Comparison of ENCODE assay signal across 8 cellular contexts in genomic region chr11:63813035-63813562, GRCh38. TPM values are rescaled to one million over a fixed set of nuclear protein-coding genes. Genes with fewer than 3 reads are reported as not detected.
A peak's percentile ranks its signal among the peaks of the same experiment; 100 is the strongest.
DNase-seq lines count a peak whose midpoint lies in the region; ATAC-seq and TF ChIP-seq lines count a peak whose summit lies in the region.

SPINDOC (plus strand) TSS chr11:63813456; CDS start chr11:63813687, 231 bp downstream.

- H3K27ac ChIP-seq in duodenal mucosa (ENCODE audit: low read depth, low read length) = no peak within 1 kb of the TSS
- peak within 1 kb of the TSS; percentile 50 to 68 (median 55) for H3K27ac ChIP-seq in right lobe of liver

- H3K9ac ChIP-seq in duodenal mucosa (ENCODE audit: low read depth in 1 of 2, low read length in 2 of 2) = peak within 1 kb of the TSS; percentile 69 to 82

- 0% methylated on average over 2 of the region's 65 CpGs for WGBS in right lobe of liver (ENCODE audit: insufficient coverage, low coverage, low lambda C conversion rate, missing lambda C conversion rate)

- H3K4me3 ChIP-seq in BE2C (ENCODE audit: low read depth, low read length) = peak within 1 kb of the TSS; percentile 73
- H3K4me3 ChIP-seq in duodenal mucosa (ENCODE audit: low read depth in 1 of 2, low read length in 2 of 2) = peak within 1 kb of the TSS; percentile 81 to 90
- peak within 1 kb of the TSS; percentile 66 to 79 (median 74) for H3K4me3 ChIP-seq in right lobe of liver

- no peak for TF ChIP-seq CTCF in BE2C (IDR thresholded peaks at IDR 0.05; ENCODE audit: low read depth, low read length)
- no peak for TF ChIP-seq CTCF in right lobe of liver (IDR thresholded peaks at IDR 0.05)

- peak; percentile 84 for ATAC-seq in HG03432 (IDR thresholded peaks at IDR 0.05; ENCODE audit: unreplicated experiment)
- ATAC-seq in right lobe of liver = peak; percentile 93 to 96 (median 95)

- TF ChIP-seq POLR2A in right lobe of liver (IDR thresholded peaks at IDR 0.05) = peak; percentile 57

- H3K9me3 ChIP-seq in BE2C = no peaks in the 10 kb centered on the region
- no peaks in the 10 kb centered on the region for H3K9me3 ChIP-seq in duodenal mucosa (ENCODE audit: control insufficient read depth in 1 of 2, low read length in 2 of 2)
- H3K9me3 ChIP-seq in right lobe of liver = no peaks in the 10 kb centered on the region

- no peaks in the 10 kb centered on the region for H3K27me3 ChIP-seq in BE2C
- no peaks in the 10 kb centered on the region for H3K27me3 ChIP-seq in duodenal mucosa (ENCODE audit: control insufficient read depth in 1 of 2, insufficient read depth in 2 of 2, low read length in 2 of 2)
- H3K27me3 ChIP-seq in right lobe of liver = no peaks in the 10 kb centered on the region

- intact Hi-C loops in right lobe of liver (cut with DNase I) = no loop called here

- H3K36me3 ChIP-seq in BE2C (0 out of 2 replicates have a peak, but pooled peaks cover 11% of the 10 kb centered on the region), duodenal mucosa (ENCODE audit: control insufficient read depth in 1 of 2, insufficient read depth in 2 of 2, low read length in 2 of 2) (peaks cover 0 to 8% of the 10 kb centered on the region in 2 donors), right lobe of liver (no peaks in the 10 kb centered on the region)

- peak; percentile 75 for DNase-seq in BE2C
- DNase-seq in GM19238 (ENCODE audit: insufficient read length, low spot score) = peak; percentile 93
- peak; percentile 37 to 93 for DNase-seq in NCI-H526 (lab: John Stamatoyannopoulos, UW)
- DNase-seq in activated CD4-positive, alpha-beta T cell treated with anti-CD3 and anti-CD28 coated beads, Interleukin-2, amount 50 U/mL, for 48 hours = peak; percentile 74 to 79
- peak; percentile 81 to 84 (median 81) for DNase-seq in right lobe of liver
- DNase-seq in stimulated activated CD4-positive, alpha-beta T cell treated with anti-CD3 and anti-CD28 coated beads, Interleukin-4, amount 100 ng/mL, for 1 hour = peak; percentile 70

- no peaks in the 10 kb centered on the region for H3K4me1 ChIP-seq in BE2C
- H3K4me1 ChIP-seq in duodenal mucosa (ENCODE audit: control insufficient read depth in 1 of 2, insufficient read depth in 2 of 2, low read length in 2 of 2) = peaks cover 16 to 18% of the 10 kb centered on the region in 2 donors
- H3K4me1 ChIP-seq in right lobe of liver = peaks cover 0 to 5% (median 0%) of the 10 kb centered on the region in 4 donors

RNA-seq across cellular contexts. Expression of gene SPINDOC, which starts in this region (rescaled TPM):
- 53.6 TPM for polyA plus RNA-seq in BE2C (2012; ENCODE audit: insufficient read depth, insufficient read length, low read depth)
- 1 to 10 TPM; 2.2 to 5.0 (median 2.7) TPM for total RNA-seq in right lobe of liver
